Comparison of ENCODE assay signal across 9 cellular contexts in genomic region chr6:32116674-32117073, GRCh38. TPM values are rescaled to one million over a fixed set of nuclear protein-coding genes. Genes with fewer than 3 reads are reported as not detected.
DNase-seq lines count a peak whose midpoint lies in the region; ATAC-seq, FAIRE-seq and TF ChIP-seq lines count a peak whose summit lies in the region.
"Had no signal": no experiment of that assay in that cellular context is flagged by ENCODE, and none has a peak within 500 bp of the region (broad histone marks: within the 10 kb centered on the region; RNA-seq: fewer than 3 reads in every experiment).

No MANE protein-coding gene starts in this region.

- TF ChIP-seq CTCF in D721Med (IDR thresholded peaks at IDR 0.05; ENCODE audit: insufficient read depth, missing control alignments) (peak; percentile 43), HFFc6 (IDR thresholded peaks at IDR 0.05) (peak; percentile 76), astrocyte of the cerebellum (IDR thresholded peaks at IDR 0.05; ENCODE audit: low read depth, low read length, missing control alignments) (peak; percentile 60), nephron progenitor cell (IDR thresholded peaks at IDR 0.05) (peak; percentile 47)

- H3K9me3 Mint-ChIP-seq in HFFc6 (no peaks in the 10 kb centered on the region), nephron progenitor cell (no peaks in the 10 kb centered on the region), immature natural killer cell (no peaks in the 10 kb centered on the region)
- no peaks in the 10 kb centered on the region for H3K9me3 Mint-ChIP-seq in stimulated activated naive CD8-positive, alpha-beta T cell treated with anti-CD3 and anti-CD28 coated beads, Interleukin-15, amount 100 ng/mL, for 72 hours

- DNase-seq in D721Med (ENCODE audit: insufficient read length, low spot score) (no peak), HFFc6 (no peak), astrocyte of the cerebellum (ENCODE audit: low read depth) (no peak), nephron progenitor cell (no peak), immature natural killer cell (no peak), activated gamma-delta T cell treated with Interleukin-2 at 50 U/mL for 16 hours (no peak)
- DNase-seq in stimulated activated naive CD8-positive, alpha-beta T cell treated with anti-CD3 and anti-CD28 coated beads, Interleukin-15, amount 100 ng/mL, for 72 hours = no peak
- DNase-seq: islet precursor cell had no signal

- peak overlapping the region; percentile 99 for H3K27ac Mint-ChIP-seq in HFFc6
- H3K27ac Mint-ChIP-seq in nephron progenitor cell = no peak overlapping the region
- no peak overlapping the region for H3K27ac Mint-ChIP-seq in immature natural killer cell
- no peak overlapping the region for H3K27ac Mint-ChIP-seq in stimulated activated naive CD8-positive, alpha-beta T cell treated with anti-CD3 and anti-CD28 coated beads, Interleukin-15, amount 100 ng/mL, for 72 hours

- H3K4me3 Mint-ChIP-seq in HFFc6 (no peak overlapping the region), nephron progenitor cell (no peak overlapping the region), immature natural killer cell (no peak overlapping the region)
- H3K4me3 Mint-ChIP-seq in stimulated activated naive CD8-positive, alpha-beta T cell treated with anti-CD3 and anti-CD28 coated beads, Interleukin-15, amount 100 ng/mL, for 72 hours = no peak overlapping the region

- ATAC-seq in HG03565 (IDR thresholded peaks at IDR 0.05; ENCODE audit: unreplicated experiment) = no peak
- no peak for ATAC-seq in stimulated activated naive CD8-positive, alpha-beta T cell treated with anti-CD3 and anti-CD28 coated beads, Interleukin-15, amount 100 ng/mL, for 72 hours

- peaks cover 19% of the 10 kb centered on the region for H3K36me3 Mint-ChIP-seq in HFFc6 (ENCODE audit: low read depth)
- peaks cover 38% of the 10 kb centered on the region for H3K36me3 Mint-ChIP-seq in nephron progenitor cell (ENCODE audit: low read depth)
- peaks cover 7 to 25% (median 10%) of the 10 kb centered on the region in 3 donors for H3K36me3 Mint-ChIP-seq in immature natural killer cell

- no peak for FAIRE-seq in D721Med (lab: Jason Lieb, UNC)

- H3K27me3 Mint-ChIP-seq in HFFc6 (ENCODE audit: insufficient read depth) = peaks cover 2% of the 10 kb centered on the region; the same call in 1 of the 2 replicates
- peaks cover 4% of the 10 kb centered on the region for H3K27me3 Mint-ChIP-seq in nephron progenitor cell (ENCODE audit: low read depth, poor library complexity)
- H3K27me3 Mint-ChIP-seq in immature natural killer cell (ENCODE audit: low read depth in 3 of 3) = peaks cover 0 to 3% (median 2%) of the 10 kb centered on the region in 3 donors
- H3K27me3 Mint-ChIP-seq in stimulated activated naive CD8-positive, alpha-beta T cell treated with anti-CD3 and anti-CD28 coated beads, Interleukin-15, amount 100 ng/mL, for 72 hours = no peaks in the 10 kb centered on the region

- H3K4me1 Mint-ChIP-seq in HFFc6 (ENCODE audit: low read depth) (peaks cover 60% of the 10 kb centered on the region), nephron progenitor cell (peaks cover 17% of the 10 kb centered on the region), immature natural killer cell (peaks cover 6 to 11% of the 10 kb centered on the region in 2 donors)
- H3K4me1 Mint-ChIP-seq in stimulated activated naive CD8-positive, alpha-beta T cell treated with anti-CD3 and anti-CD28 coated beads, Interleukin-15, amount 100 ng/mL, for 72 hours = peaks cover 8% of the 10 kb centered on the region

- in situ Hi-C loops in astrocyte of the cerebellum (cut with HindIII; ENCODE audit: low sequenced_read_pairs) = no loop called here

- no peak overlapping the region for H3K4me3 ChIP-seq in astrocyte of the cerebellum (ENCODE audit: low read depth, low read length)

RNA-seq across cellular contexts. Expression of gene TNXB, which starts 7.5 kb away (rescaled TPM):
- 1 to 10 TPM in 1 of 6 experiments, under 1 TPM in 5; 0.28 to 1.4 (median 0.83) TPM for total RNA-seq in HFFc6 (2021; fragmentation: NEBNext Ultra II Directional; extraction: Animal tissue kit (Norgen Biotek cat#: 25700))
- polyA plus RNA-seq in immature natural killer cell = not detected

RNA-seq across cellular contexts. Expression of gene ATF6B, which starts 11.4 kb away (rescaled TPM):
- 10 to 100 TPM; 80.0 to 96.2 (median 88.7) TPM for total RNA-seq in HFFc6 (2021; fragmentation: NEBNext Ultra II Directional; extraction: Animal tissue kit (Norgen Biotek cat#: 25700))
- polyA plus RNA-seq in immature natural killer cell = 10 to 100 TPM; 19.1 to 39.6 (median 20.7) TPM

RNA-seq across cellular contexts. Expression of gene FKBPL, which starts 13.4 kb away (rescaled TPM):
- total RNA-seq in HFFc6 (2021; fragmentation: NEBNext Ultra II Directional; extraction: Animal tissue kit (Norgen Biotek cat#: 25700)) = 1 to 10 TPM; 4.3 to 6.0 (median 4.9) TPM
- 1 to 10 TPM; 2.9 to 3.5 (median 3.2) TPM for polyA plus RNA-seq in immature natural killer cell

RNA-seq across cellular contexts. Expression of gene PRRT1, which starts 35.1 kb away (rescaled TPM):
- 1 to 10 TPM; 2.6 to 5.8 (median 5.1) TPM for total RNA-seq in HFFc6 (2021; fragmentation: NEBNext Ultra II Directional; extraction: Animal tissue kit (Norgen Biotek cat#: 25700))
- not detected for polyA plus RNA-seq in immature natural killer cell

RNA-seq across cellular contexts. Expression of gene PPT2, which starts 37.3 kb away (rescaled TPM):
- 10 to 100 TPM; 15.9 to 21.7 (median 18.6) TPM for total RNA-seq in HFFc6 (2021; fragmentation: NEBNext Ultra II Directional; extraction: Animal tissue kit (Norgen Biotek cat#: 25700))
- polyA plus RNA-seq in immature natural killer cell = 10 to 100 TPM; 13.1 to 17.0 (median 16.0) TPM
